Comparison of ENCODE assay signal across 1 cellular context in genomic region chrX:110036162-110037033, GRCh38.
TF ChIP-seq lines count a peak whose summit lies in the region.

No MANE protein-coding gene starts in this region.

TF ChIP-seq in GM12878, 131 proteins besides CTCF, POLR2A, EP300 and RAD21:
- TF ChIP-seq SPI1 (IDR thresholded peaks at IDR 0.05; ENCODE audit: borderline replicate concordance, insufficient read depth, low read depth, low read length) (peak; percentile 43; the same call in 1 of the 2 replicates), DPF2 (IDR thresholded peaks at IDR 0.05) (no peak), RUNX3 (IDR thresholded peaks at IDR 0.05; ENCODE audit: low read length) (peak; percentile 55), HDAC2 (IDR thresholded peaks at IDR 0.05) (no peak)
